2 cellular contexts compared by ENCODE assay signal in the genomic region with DNA sequence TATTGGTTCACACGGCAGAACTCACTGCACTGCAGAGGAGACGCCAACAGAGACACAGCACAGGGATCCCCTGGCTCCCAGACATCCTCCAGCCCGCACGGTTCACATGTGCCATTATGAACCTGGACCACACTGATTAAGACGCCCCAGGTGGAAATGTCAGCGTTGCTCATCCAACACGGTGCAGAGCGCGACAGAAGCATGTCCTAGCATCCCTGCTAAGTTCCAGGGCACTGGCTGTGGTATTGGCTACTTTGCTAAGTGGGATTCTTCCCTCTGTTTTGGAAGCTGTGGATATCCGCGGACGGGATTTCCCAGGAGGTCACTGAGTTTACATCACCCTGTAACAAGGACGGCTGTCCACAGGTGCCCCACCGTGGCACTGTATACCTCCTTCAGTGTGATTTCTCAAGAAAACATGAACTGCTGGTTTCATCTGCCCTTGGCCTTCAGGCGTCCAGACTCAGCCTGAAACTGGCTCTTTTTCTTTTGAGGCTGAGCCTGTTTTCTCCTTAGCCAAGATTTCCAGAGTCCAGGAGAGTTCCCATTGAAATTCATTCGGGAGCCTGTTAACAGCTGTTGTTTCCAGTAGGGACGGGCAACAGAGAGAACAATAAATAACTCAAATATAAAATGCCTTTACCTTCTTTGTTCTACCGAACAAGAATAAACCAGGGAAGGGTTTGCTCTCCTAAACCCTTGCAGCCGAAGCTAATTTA.
TF ChIP-seq lines count a peak whose summit lies in the region.

No MANE protein-coding gene starts in this region.

TF ChIP-seq in SK-N-SH, 30 proteins besides CTCF, POLR2A, EP300 and RAD21:
- TF ChIP-seq GATA2 (CRISPR knock-in tag; IDR thresholded peaks at IDR 0.05) (no peak), FOXM1 (IDR thresholded peaks at IDR 0.05; ENCODE audit: low read depth) (no peak), RCOR1 (IDR thresholded peaks at IDR 0.05; ENCODE audit: low read length) (no peak), NFIC (IDR thresholded peaks at IDR 0.05; ENCODE audit: borderline replicate concordance) (no peak), ELF1 (IDR thresholded peaks at IDR 0.05) (no peak), TEAD4 (IDR thresholded peaks at IDR 0.05; ENCODE audit: borderline replicate concordance, insufficient read depth) (no peak), FOSL2 (IDR thresholded peaks at IDR 0.05; ENCODE audit: borderline replicate concordance, low read depth) (no peak), CHD2 (IDR thresholded peaks at IDR 0.05; ENCODE audit: low read length, partially characterized antibody) (no peak), TAF1 (IDR thresholded peaks at IDR 0.05; ENCODE audit: borderline replicate concordance, low read depth, low read length) (no peak), SIN3A (IDR thresholded peaks at IDR 0.05; ENCODE audit: borderline replicate concordance, low read depth, low read length) (no peak), FOXJ3 (CRISPR knock-in tag; IDR thresholded peaks at IDR 0.05) (no peak), TCF12 (IDR thresholded peaks at IDR 0.05) (no peak), RXRA (IDR thresholded peaks at IDR 0.05; ENCODE audit: borderline replicate concordance, low read depth) (no peak)
- TF ChIP-seq, protein P1, sequence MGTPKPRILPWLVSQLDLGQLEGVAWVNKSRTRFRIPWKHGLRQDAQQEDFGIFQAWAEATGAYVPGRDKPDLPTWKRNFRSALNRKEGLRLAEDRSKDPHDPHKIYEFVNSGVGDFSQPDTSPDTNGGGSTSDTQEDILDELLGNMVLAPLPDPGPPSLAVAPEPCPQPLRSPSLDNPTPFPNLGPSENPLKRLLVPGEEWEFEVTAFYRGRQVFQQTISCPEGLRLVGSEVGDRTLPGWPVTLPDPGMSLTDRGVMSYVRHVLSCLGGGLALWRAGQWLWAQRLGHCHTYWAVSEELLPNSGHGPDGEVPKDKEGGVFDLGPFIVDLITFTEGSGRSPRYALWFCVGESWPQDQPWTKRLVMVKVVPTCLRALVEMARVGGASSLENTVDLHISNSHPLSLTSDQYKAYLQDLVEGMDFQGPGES (IDR thresholded peaks at IDR 0.05; ENCODE audit: low read depth, low read length), result no peak
- TF ChIP-seq, protein P2, sequence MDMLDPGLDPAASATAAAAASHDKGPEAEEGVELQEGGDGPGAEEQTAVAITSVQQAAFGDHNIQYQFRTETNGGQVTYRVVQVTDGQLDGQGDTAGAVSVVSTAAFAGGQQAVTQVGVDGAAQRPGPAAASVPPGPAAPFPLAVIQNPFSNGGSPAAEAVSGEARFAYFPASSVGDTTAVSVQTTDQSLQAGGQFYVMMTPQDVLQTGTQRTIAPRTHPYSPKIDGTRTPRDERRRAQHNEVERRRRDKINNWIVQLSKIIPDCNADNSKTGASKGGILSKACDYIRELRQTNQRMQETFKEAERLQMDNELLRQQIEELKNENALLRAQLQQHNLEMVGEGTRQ (IDR thresholded peaks at IDR 0.05; ENCODE audit: borderline replicate concordance, low read depth, low read length), result no peak
- TF ChIP-seq, protein P3, sequence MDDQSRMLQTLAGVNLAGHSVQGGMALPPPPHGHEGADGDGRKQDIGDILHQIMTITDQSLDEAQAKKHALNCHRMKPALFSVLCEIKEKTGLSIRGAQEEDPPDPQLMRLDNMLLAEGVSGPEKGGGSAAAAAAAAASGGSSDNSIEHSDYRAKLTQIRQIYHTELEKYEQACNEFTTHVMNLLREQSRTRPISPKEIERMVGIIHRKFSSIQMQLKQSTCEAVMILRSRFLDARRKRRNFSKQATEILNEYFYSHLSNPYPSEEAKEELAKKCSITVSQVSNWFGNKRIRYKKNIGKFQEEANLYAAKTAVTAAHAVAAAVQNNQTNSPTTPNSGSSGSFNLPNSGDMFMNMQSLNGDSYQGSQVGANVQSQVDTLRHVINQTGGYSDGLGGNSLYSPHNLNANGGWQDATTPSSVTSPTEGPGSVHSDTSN (IDR thresholded peaks at IDR 0.05), result no peak
- TF ChIP-seq, protein P4, sequence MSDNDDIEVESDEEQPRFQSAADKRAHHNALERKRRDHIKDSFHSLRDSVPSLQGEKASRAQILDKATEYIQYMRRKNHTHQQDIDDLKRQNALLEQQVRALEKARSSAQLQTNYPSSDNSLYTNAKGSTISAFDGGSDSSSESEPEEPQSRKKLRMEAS (IDR thresholded peaks at IDR 0.05; ENCODE audit: low read depth), result no peak
- TF ChIP-seq, protein P5, sequence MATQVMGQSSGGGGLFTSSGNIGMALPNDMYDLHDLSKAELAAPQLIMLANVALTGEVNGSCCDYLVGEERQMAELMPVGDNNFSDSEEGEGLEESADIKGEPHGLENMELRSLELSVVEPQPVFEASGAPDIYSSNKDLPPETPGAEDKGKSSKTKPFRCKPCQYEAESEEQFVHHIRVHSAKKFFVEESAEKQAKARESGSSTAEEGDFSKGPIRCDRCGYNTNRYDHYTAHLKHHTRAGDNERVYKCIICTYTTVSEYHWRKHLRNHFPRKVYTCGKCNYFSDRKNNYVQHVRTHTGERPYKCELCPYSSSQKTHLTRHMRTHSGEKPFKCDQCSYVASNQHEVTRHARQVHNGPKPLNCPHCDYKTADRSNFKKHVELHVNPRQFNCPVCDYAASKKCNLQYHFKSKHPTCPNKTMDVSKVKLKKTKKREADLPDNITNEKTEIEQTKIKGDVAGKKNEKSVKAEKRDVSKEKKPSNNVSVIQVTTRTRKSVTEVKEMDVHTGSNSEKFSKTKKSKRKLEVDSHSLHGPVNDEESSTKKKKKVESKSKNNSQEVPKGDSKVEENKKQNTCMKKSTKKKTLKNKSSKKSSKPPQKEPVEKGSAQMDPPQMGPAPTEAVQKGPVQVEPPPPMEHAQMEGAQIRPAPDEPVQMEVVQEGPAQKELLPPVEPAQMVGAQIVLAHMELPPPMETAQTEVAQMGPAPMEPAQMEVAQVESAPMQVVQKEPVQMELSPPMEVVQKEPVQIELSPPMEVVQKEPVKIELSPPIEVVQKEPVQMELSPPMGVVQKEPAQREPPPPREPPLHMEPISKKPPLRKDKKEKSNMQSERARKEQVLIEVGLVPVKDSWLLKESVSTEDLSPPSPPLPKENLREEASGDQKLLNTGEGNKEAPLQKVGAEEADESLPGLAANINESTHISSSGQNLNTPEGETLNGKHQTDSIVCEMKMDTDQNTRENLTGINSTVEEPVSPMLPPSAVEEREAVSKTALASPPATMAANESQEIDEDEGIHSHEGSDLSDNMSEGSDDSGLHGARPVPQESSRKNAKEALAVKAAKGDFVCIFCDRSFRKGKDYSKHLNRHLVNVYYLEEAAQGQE (IDR thresholded peaks at IDR 0.05; ENCODE audit: low read depth, low read length), result no peak

TF ChIP-seq in SK-N-SH treated with all-trans-retinoic acid at 6 μM for 48 hours, 23 proteins besides CTCF, POLR2A, EP300 and RAD21:
- TF ChIP-seq ZFP30 (CRISPR knock-in tag; IDR thresholded peaks at IDR 0.05), result no peak
- no peak for TF ChIP-seq RARB (CRISPR knock-in tag; IDR thresholded peaks at IDR 0.05)
- TF ChIP-seq, protein P6, sequence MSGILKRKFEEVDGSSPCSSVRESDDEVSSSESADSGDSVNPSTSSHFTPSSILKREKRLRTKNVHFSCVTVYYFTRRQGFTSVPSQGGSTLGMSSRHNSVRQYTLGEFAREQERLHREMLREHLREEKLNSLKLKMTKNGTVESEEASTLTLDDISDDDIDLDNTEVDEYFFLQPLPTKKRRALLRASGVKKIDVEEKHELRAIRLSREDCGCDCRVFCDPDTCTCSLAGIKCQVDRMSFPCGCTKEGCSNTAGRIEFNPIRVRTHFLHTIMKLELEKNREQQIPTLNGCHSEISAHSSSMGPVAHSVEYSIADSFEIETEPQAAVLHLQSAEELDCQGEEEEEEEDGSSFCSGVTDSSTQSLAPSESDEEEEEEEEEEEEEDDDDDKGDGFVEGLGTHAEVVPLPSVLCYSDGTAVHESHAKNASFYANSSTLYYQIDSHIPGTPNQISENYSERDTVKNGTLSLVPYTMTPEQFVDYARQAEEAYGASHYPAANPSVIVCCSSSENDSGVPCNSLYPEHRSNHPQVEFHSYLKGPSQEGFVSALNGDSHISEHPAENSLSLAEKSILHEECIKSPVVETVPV (CRISPR knock-in tag; IDR thresholded peaks at IDR 0.05), result no peak
